8 cellular contexts compared by ENCODE assay signal in the genomic region with DNA sequence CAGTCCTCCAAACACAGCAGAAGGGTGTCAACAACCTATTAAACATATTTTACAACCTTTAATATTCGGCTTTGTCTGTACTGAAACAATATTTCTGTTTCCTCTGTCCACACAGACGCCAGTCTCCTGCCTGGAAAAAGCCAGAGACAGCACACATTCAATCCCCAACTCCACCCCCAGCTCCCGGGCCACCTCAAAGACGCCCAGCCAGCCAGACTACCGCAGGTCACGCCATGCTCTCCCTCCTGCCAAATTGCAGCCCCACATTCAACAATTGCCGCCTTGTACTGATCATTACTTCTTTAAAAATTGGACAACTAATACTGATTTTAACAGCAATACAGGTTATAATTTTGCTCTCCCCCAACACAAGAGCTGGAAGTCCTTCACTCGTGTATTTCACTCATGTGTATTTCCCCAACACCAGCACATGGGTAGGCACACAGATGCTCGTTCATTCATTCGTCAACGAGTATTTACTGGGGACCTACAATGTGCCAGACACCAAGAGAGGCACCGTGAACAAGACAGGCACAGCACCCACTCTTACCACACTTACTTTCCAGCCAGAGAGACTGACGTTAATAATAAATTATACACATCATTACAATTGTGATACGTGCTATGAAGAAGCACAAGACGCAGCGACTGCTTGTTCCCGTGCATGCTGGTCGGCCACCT. TPM values are rescaled to one million over a fixed set of nuclear protein-coding genes. Genes with fewer than 3 reads are reported as not detected.
DNase-seq lines count a peak whose midpoint lies in the region; ATAC-seq and TF ChIP-seq lines count a peak whose summit lies in the region.

No MANE protein-coding gene starts in this region.

- H3K4me1 Mint-ChIP-seq in activated T-cell treated with anti-CD3 and anti-CD28 coated beads, Interleukin-2, amount 50 U/mL, for 4 hours (ENCODE audit: low read depth) = peaks cover 37% of the 10 kb centered on the region
- H3K4me1 Mint-ChIP-seq in activated naive CD8-positive, alpha-beta T cell (ENCODE audit: low read depth) = peaks cover 33% of the 10 kb centered on the region

- TF ChIP-seq POLR2A in suprapubic skin (IDR thresholded peaks at IDR 0.05) = no peak

- ATAC-seq in activated T-cell treated with anti-CD3 and anti-CD28 coated beads, Interleukin-2, amount 50 U/mL, for 4 hours = no peak
- ATAC-seq in HG02763 (IDR thresholded peaks at IDR 0.05; ENCODE audit: unreplicated experiment) = no peak
- no peak for ATAC-seq in GM18519 (IDR thresholded peaks at IDR 0.05; ENCODE audit: low FRiP score, unreplicated experiment)

- H3K36me3 Mint-ChIP-seq in activated T-cell treated with anti-CD3 and anti-CD28 coated beads, Interleukin-2, amount 50 U/mL, for 4 hours (ENCODE audit: insufficient read depth) = peaks cover 2% of the 10 kb centered on the region
- H3K36me3 Mint-ChIP-seq in activated naive CD8-positive, alpha-beta T cell = peaks cover under 1% of the 10 kb centered on the region

- H3K9me3 ChIP-seq in suprapubic skin = no peaks in the 10 kb centered on the region

- WGBS in suprapubic skin = 48% methylated on average over 18 of the region's 18 CpGs

- TF ChIP-seq EP300 in suprapubic skin (IDR thresholded peaks at IDR 0.05) = no peak

- H3K4me3 Mint-ChIP-seq in activated T-cell treated with anti-CD3 and anti-CD28 coated beads, Interleukin-2, amount 50 U/mL, for 4 hours = peak overlapping the region; percentile 98
- H3K4me3 Mint-ChIP-seq in activated naive CD8-positive, alpha-beta T cell = peak overlapping the region; percentile 96

- TF ChIP-seq CTCF in kidney epithelial cell (IDR thresholded peaks at IDR 0.05; ENCODE audit: insufficient read depth, low read length, poor library complexity, severe bottlenecking) = no peak
- no peak for TF ChIP-seq CTCF in suprapubic skin (IDR thresholded peaks at IDR 0.05)

- no peak for DNase-seq in activated T-cell treated with anti-CD3 and anti-CD28 coated beads, Interleukin-2, amount 50 U/mL, for 4 hours
- DNase-seq in activated T-cell treated with anti-CD3 and anti-CD28 coated beads for 4 hours (no peak), kidney epithelial cell (ENCODE audit: low read depth) (no peak), suprapubic skin (ENCODE audit: low spot score in 2 of 2) (no peak), NCI-H510A treated with DMSO at 0.1 percent for 48 hours (lab: John Stamatoyannopoulos, UW) (no peak)

- H3K27ac Mint-ChIP-seq in activated naive CD8-positive, alpha-beta T cell = peak overlapping the region; percentile 91

- H3K36me3 ChIP-seq in kidney epithelial cell (ENCODE audit: control insufficient read depth, insufficient read depth, low read length) = no peaks in the 10 kb centered on the region
- peaks cover 3% of the 10 kb centered on the region for H3K36me3 ChIP-seq in suprapubic skin

- H3K4me3 ChIP-seq in kidney epithelial cell (ENCODE audit: low read depth, low read length) (peak overlapping the region; percentile 57), suprapubic skin (peak overlapping the region; percentile 82)

- no peaks in the 10 kb centered on the region for H3K27me3 Mint-ChIP-seq in activated T-cell treated with anti-CD3 and anti-CD28 coated beads, Interleukin-2, amount 50 U/mL, for 4 hours (ENCODE audit: low read depth)
- H3K27me3 Mint-ChIP-seq in activated naive CD8-positive, alpha-beta T cell = no peaks in the 10 kb centered on the region

- H3K9me3 Mint-ChIP-seq in activated T-cell treated with anti-CD3 and anti-CD28 coated beads, Interleukin-2, amount 50 U/mL, for 4 hours = peaks cover 4% of the 10 kb centered on the region
- H3K9me3 Mint-ChIP-seq in activated naive CD8-positive, alpha-beta T cell (ENCODE audit: low read depth) = no peaks in the 10 kb centered on the region

- peak overlapping the region; percentile 88 for H3K27ac ChIP-seq in suprapubic skin

- no peaks in the 10 kb centered on the region for H3K27me3 ChIP-seq in kidney epithelial cell (ENCODE audit: control insufficient read depth, insufficient read depth, low read length)
- no peaks in the 10 kb centered on the region for H3K27me3 ChIP-seq in suprapubic skin

- H3K4me1 ChIP-seq in suprapubic skin = peaks cover 25% of the 10 kb centered on the region

RNA-seq across cellular contexts. Expression of a gene that starts 1.1 kb away (rescaled TPM):
- 10 to 100 TPM; 17.6 to 22.5 (median 18.6) TPM for total RNA-seq in activated T-cell treated with anti-CD3 and anti-CD28 coated beads, Interleukin-2, amount 50 U/mL, for 4 hours
- total RNA-seq in kidney epithelial cell = 20.5 and 27.0 TPM in 2 replicates
- 10 to 100 TPM; 24.1 to 37.4 (median 29.9) TPM for total RNA-seq in suprapubic skin

RNA-seq across cellular contexts. Expression of a gene that starts 34.3 kb away (rescaled TPM):
- total RNA-seq in activated T-cell treated with anti-CD3 and anti-CD28 coated beads, Interleukin-2, amount 50 U/mL, for 4 hours = under 1 TPM; 0.35 to 0.51 (median 0.40) TPM
- 0.07 and 0.38 TPM in 2 replicates for total RNA-seq in kidney epithelial cell
- 1 to 10 TPM in 1 of 4 donors, under 1 TPM in 3; 0.19 to 1.9 (median 0.40) TPM for total RNA-seq in suprapubic skin
